In genomic region chr3:5187920-5188418, GRCh38 we compare ENCODE assay signal across 8 cellular contexts. TPM values are rescaled to one million over a fixed set of nuclear protein-coding genes. Genes with fewer than 3 reads are reported as not detected.
DNase-seq lines count a peak whose midpoint lies in the region; ATAC-seq and TF ChIP-seq lines count a peak whose summit lies in the region.

No MANE protein-coding gene starts in this region.

- H3K4me1 ChIP-seq in mucosa of descending colon (ENCODE audit: low read depth) (peaks cover 32% of the 10 kb centered on the region), thoracic aorta (ENCODE audit: control insufficient read depth in 1 of 2, low read depth in 2 of 2) (peaks cover 12 to 27% of the 10 kb centered on the region in 2 donors)

- H3K4me3 Mint-ChIP-seq in endothelial cell (ENCODE audit: unreplicated experiment), result peak overlapping the region; percentile 99

- H3K36me3 ChIP-seq in mucosa of descending colon (ENCODE audit: low read depth), result no peaks in the 10 kb centered on the region
- H3K36me3 ChIP-seq in thoracic aorta, result no peaks in the 10 kb centered on the region

- peaks cover 10% of the 10 kb centered on the region for H3K27me3 Mint-ChIP-seq in endothelial cell (ENCODE audit: unreplicated experiment)

- H3K27me3 ChIP-seq in thoracic aorta (replicated peaks; ENCODE audit: insufficient read depth), result no peaks in the 10 kb centered on the region

- H3K36me3 Mint-ChIP-seq in endothelial cell (ENCODE audit: low read depth, unreplicated experiment), result no peaks in the 10 kb centered on the region

- peak; percentile 42 for DNase-seq in Daoy (ENCODE audit: low read depth)
- DNase-seq in Jurkat, Clone E6-1 (ENCODE audit: low read depth, low spot score), result no peak
- peak; percentile 85 for DNase-seq in activated CD8-positive, alpha-beta memory T cell treated with anti-CD3 and anti-CD28 coated beads for 24 hours
- peak; percentile 41 for DNase-seq in endothelial cell (ENCODE audit: low spot score)
- DNase-seq in mucosa of descending colon, result peak; percentile 48 to 74 (median 71)
- no peak for DNase-seq in thoracic aorta (ENCODE audit: low spot score)
- DNase-seq in Kasumi-1 (lab: John Stamatoyannopoulos, UW), result no peak

- H3K4me1 Mint-ChIP-seq in endothelial cell (ENCODE audit: unreplicated experiment), result peaks cover 25% of the 10 kb centered on the region

- ATAC-seq in GM21723 (IDR thresholded peaks at IDR 0.05; ENCODE audit: unreplicated experiment) (peak; percentile 8), mucosa of descending colon (peak; percentile 62), thoracic aorta (ENCODE audit: insufficient number of reproducible peaks, low FRiP score, low read depth) (peak; percentile 4)

- H3K27ac Mint-ChIP-seq in endothelial cell (ENCODE audit: unreplicated experiment), result no peak overlapping the region

- peak overlapping the region; percentile 92 for H3K4me3 ChIP-seq in Jurkat, Clone E6-1 (ENCODE audit: low read length)
- H3K4me3 ChIP-seq in mucosa of descending colon (peak overlapping the region; percentile 99), thoracic aorta (peak overlapping the region; percentile 94)

- peak overlapping the region; percentile 93 for H3K27ac ChIP-seq in thoracic aorta

- no peaks in the 10 kb centered on the region for H3K9me3 ChIP-seq in mucosa of descending colon
- H3K9me3 ChIP-seq in thoracic aorta, result no peaks in the 10 kb centered on the region

- TF ChIP-seq CTCF in endothelial cell (IDR thresholded peaks at IDR 0.05; ENCODE audit: unreplicated experiment) (no peak), mucosa of descending colon (IDR thresholded peaks at IDR 0.05) (no peak), thoracic aorta (IDR thresholded peaks at IDR 0.05) (no peak)

- intact Hi-C loops in mucosa of descending colon (cut with DNase I, micrococcal nuclease), result loop anchor here in 1 of 2 donors (10.0 kb wide), 1 partner anchor 63 kb away; the partner anchor contains the start of gene ARL8B

- H3K9me3 Mint-ChIP-seq in endothelial cell (ENCODE audit: unreplicated experiment), result no peaks in the 10 kb centered on the region

RNA-seq across cellular contexts. Expression of gene EDEM1, which starts 0.5 kb away (rescaled TPM):
- total RNA-seq in Daoy (2014; rRNA removed; shearing (Covaris generic)), result 5.1 and 13.7 TPM in 2 replicates
- polyA plus RNA-seq in Jurkat, Clone E6-1 (2012; ENCODE audit: insufficient read depth, insufficient read length), result 26.4 TPM
- 18.2 TPM for total RNA-seq in endothelial cell (ENCODE audit: unreplicated experiment)
- 10 to 100 TPM; 30.3 to 52.6 (median 45.4) TPM for total RNA-seq in mucosa of descending colon
- 10 to 100 TPM; 30.2 to 59.7 TPM for total RNA-seq in thoracic aorta

Comparison
In these comparisons a context has a peak if more than half of its experiments do, and no peak if none do; other contexts are left out.
1. DNase-seq: peak in Daoy (single experiment), activated CD8-positive, alpha-beta memory T cell treated with anti-CD3 and anti-CD28 coated beads for 24 hours (single experiment), endothelial cell (single experiment) and mucosa of descending colon (3 of 3); none in Jurkat, Clone E6-1 (single experiment), thoracic aorta (single experiment) and Kasumi-1 (0 of 2).
2. ATAC-seq: peak in every context shown above with its lines; median percentile 62 in mucosa of descending colon; 8 in GM21723; 4 in thoracic aorta.
3. Peak in every context shown above with its lines, with median percentiles within 50 percentile points of each other: H3K4me3 ChIP-seq.